24 cellular contexts compared by ENCODE assay signal in genomic region chr21:24829397-24829796, GRCh38.
"Had no signal": no experiment of that assay in that cellular context is flagged by ENCODE, and none has a peak within 500 bp of the region (broad histone marks: within the 10 kb centered on the region; RNA-seq: fewer than 3 reads in every experiment).

No MANE protein-coding gene starts in this region.

- H3K27me3 ChIP-seq: brain microvascular endothelial cell, neural progenitor cell, tibial nerve had no signal

- H3K9me3 ChIP-seq: mucosa of descending colon, tibial nerve had no signal

- H3K4me3 ChIP-seq: coronary artery, mucosa of descending colon, neural progenitor cell, tibial nerve had no signal

- H3K4me1 ChIP-seq: neural progenitor cell had no signal

- H3K4me1 Mint-ChIP-seq: activated CD4-positive, alpha-beta T cell treated with anti-CD3 and anti-CD28 coated beads, Interleukin-2, amount 10 ng/mL, durations not matched to agents 24 days and 14 days; activated naive CD8-positive, alpha-beta T cell treated with anti-CD3 and anti-CD28 coated beads, Interleukin-2, amount 10 ng/mL, durations not matched to agents 7 days and 5 days; central memory CD8-positive, alpha-beta T cell; naive B cell; neural progenitor cell had no signal

- H3K4me3 Mint-ChIP-seq: activated CD4-positive, alpha-beta T cell treated with anti-CD3 and anti-CD28 coated beads, Interleukin-2, amount 10 ng/mL, durations not matched to agents 24 days and 14 days; activated CD8-positive, alpha-beta T cell treated with anti-CD3 and anti-CD28 coated beads for 36 hours; activated naive CD8-positive, alpha-beta T cell treated with anti-CD3 and anti-CD28 coated beads, Interleukin-2, amount 10 ng/mL, durations not matched to agents 7 days and 5 days; central memory CD8-positive, alpha-beta T cell; naive B cell; neural progenitor cell had no signal

- H3K36me3 Mint-ChIP-seq: activated naive CD8-positive, alpha-beta T cell treated with anti-CD3 and anti-CD28 coated beads, Interleukin-2, amount 10 ng/mL, durations not matched to agents 7 days and 5 days; naive B cell; neural progenitor cell had no signal

- DNase-seq: activated CD4-positive, alpha-beta T cell treated with anti-CD3 and anti-CD28 coated beads, Interleukin-2, amount 10 ng/mL, durations not matched to agents 24 days and 14 days; activated CD4-positive, CD25-positive, alpha-beta regulatory T cell; activated CD8-positive, alpha-beta T cell treated with anti-CD3 and anti-CD28 coated beads for 36 hours; activated naive CD4-positive, alpha-beta T cell treated with Interleukin-2 at 50 U/mL for 16 hours; activated naive CD8-positive, alpha-beta T cell treated with anti-CD3 and anti-CD28 coated beads, Interleukin-2, amount 10 ng/mL, durations not matched to agents 7 days and 5 days; activated T-cell treated with anti-CD3 and anti-CD28 coated beads, Interleukin-2, amount 50 U/mL, for 1 hour; anterior cingulate cortex; brain microvascular endothelial cell; erythroblast; foreskin melanocyte; glutamatergic neuron; kidney; mucosa of descending colon; naive B cell; stimulated activated CD4-positive, alpha-beta T cell treated with anti-CD3 and anti-CD28 coated beads, Interleukin-2, amount 100 ng/mL, for 24 hours; stimulated activated naive CD4-positive, alpha-beta T cell treated with Interleukin-2 at 50 U/mL for 16 hours; T-helper 2 cell had no signal

- H3K9me3 Mint-ChIP-seq: activated CD4-positive, alpha-beta T cell treated with anti-CD3 and anti-CD28 coated beads, Interleukin-2, amount 10 ng/mL, durations not matched to agents 24 days and 14 days; activated CD8-positive, alpha-beta T cell treated with anti-CD3 and anti-CD28 coated beads for 36 hours; activated naive CD8-positive, alpha-beta T cell treated with anti-CD3 and anti-CD28 coated beads, Interleukin-2, amount 10 ng/mL, durations not matched to agents 7 days and 5 days; activated T-helper 2 cell treated with anti-CD3 and anti-CD28 coated beads, Interferon-gamma antibody, Interleukin-2, Interleukin-4, amounts not matched to agents 10 μg/mL and 5 μg/mL and 100 μg/mL, durations not matched to agents 14 hours and 24 hours and 36 hours; central memory CD8-positive, alpha-beta T cell; naive B cell; neural progenitor cell had no signal

- H3K27me3 Mint-ChIP-seq: activated CD4-positive, alpha-beta T cell treated with anti-CD3 and anti-CD28 coated beads, Interleukin-2, amount 10 ng/mL, durations not matched to agents 24 days and 14 days; activated CD8-positive, alpha-beta T cell treated with anti-CD3 and anti-CD28 coated beads for 36 hours; activated naive CD8-positive, alpha-beta T cell treated with anti-CD3 and anti-CD28 coated beads, Interleukin-2, amount 10 ng/mL, durations not matched to agents 7 days and 5 days; central memory CD8-positive, alpha-beta T cell; naive B cell; progenitor cell of endocrine pancreas had no signal

- ATAC-seq: activated CD8-positive, alpha-beta T cell treated with anti-CD3 and anti-CD28 coated beads for 36 hours; left lobe of liver; mucosa of descending colon had no signal

- H3K27ac ChIP-seq: brain microvascular endothelial cell, coronary artery, neural progenitor cell, tibial nerve had no signal

- H3K36me3 ChIP-seq: brain microvascular endothelial cell, neural progenitor cell, tibial nerve had no signal

- H3K27ac Mint-ChIP-seq: activated CD4-positive, alpha-beta T cell treated with anti-CD3 and anti-CD28 coated beads, Interleukin-2, amount 10 ng/mL, durations not matched to agents 24 days and 14 days; activated CD8-positive, alpha-beta T cell treated with anti-CD3 and anti-CD28 coated beads for 36 hours; activated naive CD8-positive, alpha-beta T cell treated with anti-CD3 and anti-CD28 coated beads, Interleukin-2, amount 10 ng/mL, durations not matched to agents 7 days and 5 days; activated T-helper 2 cell treated with anti-CD3 and anti-CD28 coated beads, Interferon-gamma antibody, Interleukin-2, Interleukin-4, amounts not matched to agents 10 μg/mL and 5 μg/mL and 100 μg/mL, durations not matched to agents 14 hours and 24 hours and 36 hours; naive B cell; neural progenitor cell; progenitor cell of endocrine pancreas had no signal
